In genomic region chr1:149849947-149850360, GRCh38 we compare ENCODE assay signal across 8 cellular contexts. TPM values are rescaled to one million over a fixed set of nuclear protein-coding genes. Genes with fewer than 3 reads are reported as not detected.
A peak's percentile ranks its signal among the peaks of the same experiment; 100 is the strongest.
DNase-seq lines count a peak whose midpoint lies in the region; ATAC-seq and TF ChIP-seq lines count a peak whose summit lies in the region.

No MANE protein-coding gene starts in this region.

- H3K4me1 ChIP-seq in NT2/D1 (ENCODE audit: insufficient read depth, insufficient read length) = peaks cover 3% of the 10 kb centered on the region

- peaks cover 41 to 48% (median 45%) of the 10 kb centered on the region in 3 donors for H3K4me1 Mint-ChIP-seq in naive B cell

- TF ChIP-seq CTCF in coronary artery (IDR thresholded peaks at IDR 0.05) = no peak

- H3K27me3 ChIP-seq in NT2/D1 (ENCODE audit: insufficient read depth, insufficient read length) = no peaks in the 10 kb centered on the region

- peak overlapping the region; percentile 83 to 94 (median 92) for H3K4me3 Mint-ChIP-seq in naive B cell

- H3K27ac Mint-ChIP-seq in naive B cell = peak overlapping the region; percentile 60 to 98 (median 86)

- peak overlapping the region; percentile 97 for H3K9ac ChIP-seq in NT2/D1 (ENCODE audit: insufficient read length, low read depth)

- peaks cover 20% of the 10 kb centered on the region for H3K36me3 ChIP-seq in NT2/D1 (ENCODE audit: insufficient read depth, insufficient read length, low read length)

- DNase-seq in ELF-1 (ENCODE audit: low read depth, low spot score) (peak; percentile 23), NT2/D1 (ENCODE audit: low read depth, low spot score) (no peak), coronary artery (ENCODE audit: low spot score) (no peak), naive B cell (no peak), NK-92 (lab: John Stamatoyannopoulos, UW; ENCODE audit: unreplicated experiment) (no peak)

- no peak for TF ChIP-seq POLR2A in GM18505 (IDR thresholded peaks at IDR 0.05; ENCODE audit: borderline replicate concordance, extremely low read depth, insufficient read depth, insufficient read length)

- no peaks in the 10 kb centered on the region for H3K9me3 ChIP-seq in NT2/D1 (ENCODE audit: insufficient read depth, low read length)

- H3K27ac ChIP-seq in coronary artery = peak overlapping the region; percentile 70 to 76

- peaks cover 9 to 14% of the 10 kb centered on the region in 2 donors for H3K36me3 Mint-ChIP-seq in naive B cell

- H3K4me3 ChIP-seq in NT2/D1 (ENCODE audit: insufficient read length, low read depth) (peak overlapping the region; percentile 91), coronary artery (peak overlapping the region; percentile 68)

- peaks cover 0 to 4% (median 0%) of the 10 kb centered on the region in 7 donors for H3K9me3 Mint-ChIP-seq in naive B cell

- ATAC-seq in naive B cell (ENCODE audit: low read depth in 2 of 2) (no peak), GM18505 (IDR thresholded peaks at IDR 0.05; ENCODE audit: unreplicated experiment) (no peak), HG02571 (IDR thresholded peaks at IDR 0.05; ENCODE audit: unreplicated experiment) (no peak), GM21528 (IDR thresholded peaks at IDR 0.05; ENCODE audit: low FRiP score, unreplicated experiment) (no peak)

- no peaks in the 10 kb centered on the region for H3K27me3 Mint-ChIP-seq in naive B cell

RNA-seq across cellular contexts. Expression of gene BOLA1, which starts 49.4 kb away (rescaled TPM):
- 10 to 100 TPM; 19.2 to 37.0 (median 28.0) TPM for polyA plus RNA-seq in naive B cell (ENCODE audit: low read depth in 6 of 6)
